1 cellular context compared by ENCODE assay signal in the genomic region with DNA sequence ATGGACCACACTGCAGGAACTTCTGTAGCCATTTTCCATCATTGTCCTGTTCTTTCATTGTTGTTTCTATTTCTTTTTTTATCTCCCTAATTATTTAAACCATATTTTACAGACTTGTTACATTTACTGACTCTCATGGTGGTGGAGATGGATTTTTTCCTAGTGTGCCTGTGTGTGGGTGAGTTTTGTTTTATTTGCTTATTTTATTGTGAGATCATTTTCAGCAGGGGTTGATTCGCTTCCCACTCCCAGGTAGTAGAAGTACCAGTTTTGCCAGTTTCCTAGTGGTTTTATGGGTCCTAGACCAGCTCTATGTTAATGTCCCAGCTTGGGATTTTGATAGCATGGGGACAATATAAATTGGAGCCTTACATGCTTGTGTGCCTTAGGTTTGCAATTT.
TF ChIP-seq lines count a peak whose summit lies in the region.

No MANE protein-coding gene starts in this region.

TF ChIP-seq in IMR-90, 13 proteins besides CTCF, POLR2A, EP300 and RAD21:
- no peak for TF ChIP-seq MAFK (IDR thresholded peaks at IDR 0.05; ENCODE audit: low read depth, low read length)
- no peak for TF ChIP-seq RFX5 (IDR thresholded peaks at IDR 0.05; ENCODE audit: low read depth, low read length)
- no peak for TF ChIP-seq FOS (IDR thresholded peaks at IDR 0.05; ENCODE audit: low read depth, low read length)
- TF ChIP-seq BHLHE40 (IDR thresholded peaks at IDR 0.05; ENCODE audit: low read depth, low read length), result no peak
- TF ChIP-seq, protein P1, sequence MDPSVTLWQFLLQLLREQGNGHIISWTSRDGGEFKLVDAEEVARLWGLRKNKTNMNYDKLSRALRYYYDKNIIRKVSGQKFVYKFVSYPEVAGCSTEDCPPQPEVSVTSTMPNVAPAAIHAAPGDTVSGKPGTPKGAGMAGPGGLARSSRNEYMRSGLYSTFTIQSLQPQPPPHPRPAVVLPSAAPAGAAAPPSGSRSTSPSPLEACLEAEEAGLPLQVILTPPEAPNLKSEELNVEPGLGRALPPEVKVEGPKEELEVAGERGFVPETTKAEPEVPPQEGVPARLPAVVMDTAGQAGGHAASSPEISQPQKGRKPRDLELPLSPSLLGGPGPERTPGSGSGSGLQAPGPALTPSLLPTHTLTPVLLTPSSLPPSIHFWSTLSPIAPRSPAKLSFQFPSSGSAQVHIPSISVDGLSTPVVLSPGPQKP (IDR thresholded peaks at IDR 0.05; ENCODE audit: borderline replicate concordance, low read depth, low read length), result no peak
- no peak for TF ChIP-seq MAZ (IDR thresholded peaks at IDR 0.05; ENCODE audit: borderline replicate concordance, low read depth, low read length)
- TF ChIP-seq, protein P2, sequence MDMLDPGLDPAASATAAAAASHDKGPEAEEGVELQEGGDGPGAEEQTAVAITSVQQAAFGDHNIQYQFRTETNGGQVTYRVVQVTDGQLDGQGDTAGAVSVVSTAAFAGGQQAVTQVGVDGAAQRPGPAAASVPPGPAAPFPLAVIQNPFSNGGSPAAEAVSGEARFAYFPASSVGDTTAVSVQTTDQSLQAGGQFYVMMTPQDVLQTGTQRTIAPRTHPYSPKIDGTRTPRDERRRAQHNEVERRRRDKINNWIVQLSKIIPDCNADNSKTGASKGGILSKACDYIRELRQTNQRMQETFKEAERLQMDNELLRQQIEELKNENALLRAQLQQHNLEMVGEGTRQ (IDR thresholded peaks at IDR 0.05; ENCODE audit: low read depth, low read length), result no peak
- no peak for TF ChIP-seq SMC3 (IDR thresholded peaks at IDR 0.05; ENCODE audit: low read depth, low read length)
- TF ChIP-seq NFE2L2 (IDR thresholded peaks at IDR 0.05; ENCODE audit: low read depth, low read length), result no peak
- no peak for TF ChIP-seq CHD1 (IDR thresholded peaks at IDR 0.05; ENCODE audit: low read depth, low read length)
- TF ChIP-seq MXI1 (IDR thresholded peaks at IDR 0.05; ENCODE audit: borderline replicate concordance, low read depth, low read length), result no peak
- TF ChIP-seq RCOR1 (IDR thresholded peaks at IDR 0.05; ENCODE audit: insufficient replicate concordance, low read length), result no peak
- TF ChIP-seq CEBPB (IDR thresholded peaks at IDR 0.05; ENCODE audit: low read depth, low read length), result no peak
